ENCODE assay signal across 17 cellular contexts in genomic region chr7:26191233-26191973, GRCh38. TPM values are rescaled to one million over a fixed set of nuclear protein-coding genes. Genes with fewer than 3 reads are reported as not detected.
A peak's percentile ranks its signal among the peaks of the same experiment; 100 is the strongest.
DNase-seq lines count a peak whose midpoint lies in the region; ATAC-seq and TF ChIP-seq lines count a peak whose summit lies in the region.
"Had no signal": no experiment of that assay in that cellular context is flagged by ENCODE, and none has a peak within 500 bp of the region (broad histone marks: within the 10 kb centered on the region; RNA-seq: fewer than 3 reads in every experiment).

No MANE protein-coding gene starts in this region.

- no peaks in the 10 kb centered on the region for H3K27me3 ChIP-seq in endodermal cell (ENCODE audit: control insufficient read depth, insufficient read depth, low read length, poor library complexity, severe bottlenecking)
- H3K27me3 ChIP-seq in dorsolateral prefrontal cortex = no peaks in the 10 kb centered on the region
- H3K27me3 ChIP-seq: spleen had no signal

- H3K4me1 Mint-ChIP-seq in stimulated activated naive CD8-positive, alpha-beta T cell treated with anti-CD3 and anti-CD28 coated beads, Interleukin-15, Interleukin-2, amounts not matched to agents 100 ng/mL and 50 ng/mL, for 24 hours (ENCODE audit: low read depth) = peaks cover 98% of the 10 kb centered on the region
- H3K4me1 Mint-ChIP-seq in WTC11 (peaks cover 68% of the 10 kb centered on the region), endodermal cell (peaks cover 28% of the 10 kb centered on the region)

- intact Hi-C loops in dorsolateral prefrontal cortex (cut with DNase I) = loop anchor here in 1 of 2 donors (10.0 kb wide), 1 partner anchor 297 kb away; no protein-coding TSS in a partner anchor

- H3K4me3 ChIP-seq in endodermal cell (ENCODE audit: low read length) (peak overlapping the region; percentile 22), dorsolateral prefrontal cortex (peak overlapping the region in 1 of 59 donors; percentile 11)
- H3K4me3 ChIP-seq: mucosa of descending colon had no signal

- no peaks in the 10 kb centered on the region for H3K9me3 ChIP-seq in endodermal cell (ENCODE audit: control insufficient read depth, low read length)
- H3K9me3 ChIP-seq: mucosa of descending colon, spleen had no signal

- CTCF ChIA-PET in WTC11 (lab: Charles Lee) = interaction anchor here (0.7 kb wide), 1 partner anchor 299 kb away, joined by 3 read pairs; no protein-coding TSS in a partner anchor
- CTCF ChIA-PET in HEK293T (lab: Yijun Ruan, JAX) = interaction anchor here (1.0 kb wide), 1 partner anchor 101 kb away, joined by 3 read pairs; no protein-coding TSS in a partner anchor

- peak overlapping the region; percentile 90 for H3K27ac Mint-ChIP-seq in stimulated activated naive CD8-positive, alpha-beta T cell treated with anti-CD3 and anti-CD28 coated beads, Interleukin-15, Interleukin-2, amounts not matched to agents 100 ng/mL and 50 ng/mL, for 24 hours
- H3K27ac Mint-ChIP-seq in WTC11 (peak overlapping the region; percentile 89), endodermal cell (peak overlapping the region; percentile 76)

- no peaks in the 10 kb centered on the region for H3K9me3 Mint-ChIP-seq in stimulated activated naive CD8-positive, alpha-beta T cell treated with anti-CD3 and anti-CD28 coated beads, Interleukin-15, Interleukin-2, amounts not matched to agents 100 ng/mL and 50 ng/mL, for 24 hours
- H3K9me3 Mint-ChIP-seq in WTC11 (no peaks in the 10 kb centered on the region), endodermal cell (no peaks in the 10 kb centered on the region)

- H3K27ac ChIP-seq in endodermal cell (ENCODE audit: low read depth, low read length) = no peak overlapping the region
- no peak overlapping the region for H3K27ac ChIP-seq in dorsolateral prefrontal cortex

- TF ChIP-seq CTCF in WTC11 (IDR thresholded peaks at IDR 0.05) = no peak
- TF ChIP-seq CTCF in endodermal cell (conservative IDR thresholded peaks at IDR 0.05) = no peak
- TF ChIP-seq CTCF in dorsolateral prefrontal cortex (IDR thresholded peaks at IDR 0.05 in 54 of 56, conservative IDR thresholded peaks at IDR 0.05 in 2 of 56; ENCODE audit: low read depth in 1 of 56, partially characterized antibody in 56 of 56) = no peak

- no peak for ATAC-seq in stimulated activated naive CD8-positive, alpha-beta T cell treated with anti-CD3 and anti-CD28 coated beads, Interleukin-15, Interleukin-2, amounts not matched to agents 100 U/mL and 50 U/mL, for 24 hours
- no peak for ATAC-seq in WTC11
- ATAC-seq in GM21528 (IDR thresholded peaks at IDR 0.05; ENCODE audit: low FRiP score, unreplicated experiment) = no peak
- ATAC-seq: mucosa of descending colon had no signal

- DNase-seq in stimulated activated naive CD8-positive, alpha-beta T cell treated with anti-CD3 and anti-CD28 coated beads, Interleukin-15, Interleukin-2, amounts not matched to agents 100 U/mL and 50 U/mL, for 24 hours = no peak
- DNase-seq in WTC11 (ENCODE audit: low spot score) (no peak), endodermal cell (no peak), HEK293T (ENCODE audit: extremely low spot score) (no peak), GDM1 (lab: John Stamatoyannopoulos, UW) (no peak), dorsolateral prefrontal cortex (no peak)
- DNase-seq: activated CD4-positive, CD25-positive, alpha-beta regulatory T cell treated with anti-CD3 and anti-CD28 coated beads, Interleukin-2, amount 50 U/mL, for 72 hours; activated T-cell treated with anti-CD3 and anti-CD28 coated beads, Interleukin-2, amount 50 U/mL, for 48 hours; KBM-7; mucosa of descending colon; NCI-H1105 treated with DMSO at 0.1 percent for 48 hours; NCI-H2171 treated with DMSO at 0.1 percent for 48 hours; NCI-H774; spleen had no signal

- H3K4me1 ChIP-seq in endodermal cell (ENCODE audit: control insufficient read depth, insufficient read depth, low read length) = peaks cover 5% of the 10 kb centered on the region

- no peaks in the 10 kb centered on the region for H3K27me3 Mint-ChIP-seq in stimulated activated naive CD8-positive, alpha-beta T cell treated with anti-CD3 and anti-CD28 coated beads, Interleukin-15, Interleukin-2, amounts not matched to agents 100 ng/mL and 50 ng/mL, for 24 hours
- H3K27me3 Mint-ChIP-seq in WTC11 (ENCODE audit: low read depth) (no peaks in the 10 kb centered on the region), endodermal cell (ENCODE audit: insufficient read depth) (no peaks in the 10 kb centered on the region)
- H3K27me3 Mint-ChIP-seq: brain had no signal

- H3K4me3 Mint-ChIP-seq in stimulated activated naive CD8-positive, alpha-beta T cell treated with anti-CD3 and anti-CD28 coated beads, Interleukin-15, Interleukin-2, amounts not matched to agents 100 ng/mL and 50 ng/mL, for 24 hours = peak overlapping the region; percentile 100
- H3K4me3 Mint-ChIP-seq in WTC11 = no peak overlapping the region
- no peak overlapping the region for H3K4me3 Mint-ChIP-seq in endodermal cell

- peaks cover 92% of the 10 kb centered on the region for H3K36me3 ChIP-seq in endodermal cell (ENCODE audit: control insufficient read depth, insufficient read depth, low read length)

- 86 to 90% methylated on average over 4 to 6 of the region's 7 CpGs for WGBS in endodermal cell (ENCODE audit: insufficient coverage in 1 of 2, insufficient read length in 1 of 2), 2 experiments

- H3K36me3 Mint-ChIP-seq in stimulated activated naive CD8-positive, alpha-beta T cell treated with anti-CD3 and anti-CD28 coated beads, Interleukin-15, Interleukin-2, amounts not matched to agents 100 ng/mL and 50 ng/mL, for 24 hours (ENCODE audit: low read depth) = peaks cover 99% of the 10 kb centered on the region
- H3K36me3 Mint-ChIP-seq in WTC11 (peaks cover 72% of the 10 kb centered on the region), endodermal cell (ENCODE audit: low read depth) (peaks cover 73% of the 10 kb centered on the region)

- POLR2A ChIA-PET in WTC11 (lab: Charles Lee) = interaction anchor here (0.5 to 2.3 kb wide), 6 partner anchors 9 to 16 kb away, joined by 3 to 9 read pairs (median 4); partner anchors contain the start of genes CBX3 and HNRNPA2B1
- POLR2A ChIA-PET in HEK293T (lab: Yijun Ruan, JAX) = interaction anchor here (1.0 to 3.2 kb wide), 3 partner anchors 10 to 970 kb away, joined by 4 to 31 read pairs (median 4); partner anchors contain the start of genes CBX3, HNRNPA2B1 and NFE2L3

- no peak overlapping the region for H3K9ac ChIP-seq in endodermal cell (ENCODE audit: extremely low read depth, low read length, poor library complexity, severe bottlenecking)

TF ChIP-seq in WTC11, 78 proteins besides CTCF, POLR2A, EP300 and RAD21:
- TF ChIP-seq NFATC4 (CRISPR knock-in tag; IDR thresholded peaks at IDR 0.05) = peak; percentile 74; the same call in 1 of the 2 replicates
- TF ChIP-seq FOXK1 (CRISPR knock-in tag; IDR thresholded peaks at IDR 0.05) = no peak

TF ChIP-seq in HEK293T, 16 proteins besides CTCF, POLR2A, EP300 and RAD21:
- TF ChIP-seq TARDBP (IDR thresholded peaks at IDR 0.05) (no peak), NFRKB (IDR thresholded peaks at IDR 0.05) (no peak), ARNT (IDR thresholded peaks at IDR 0.05) (no peak), BHLHE40 (IDR thresholded peaks at IDR 0.05; ENCODE audit: borderline replicate concordance) (no peak), FOXM1 (IDR thresholded peaks at IDR 0.05; ENCODE audit: borderline replicate concordance) (no peak), SP1 (IDR thresholded peaks at IDR 0.05) (no peak), HDGF (IDR thresholded peaks at IDR 0.05; ENCODE audit: borderline replicate concordance) (no peak), FOXA1 (IDR thresholded peaks at IDR 0.05) (no peak), PKNOX1 (IDR thresholded peaks at IDR 0.05) (no peak), FOXK2 (IDR thresholded peaks at IDR 0.05) (no peak), LEF1 (IDR thresholded peaks at IDR 0.05; ENCODE audit: borderline replicate concordance) (no peak), SUZ12 (IDR thresholded peaks at IDR 0.05) (no peak), L3MBTL2 (conservative IDR thresholded peaks at IDR 0.05) (no peak), ELF4 (IDR thresholded peaks at IDR 0.05) (no peak), ZNF384 (IDR thresholded peaks at IDR 0.05) (no peak)

RNA-seq across cellular contexts. Expression of gene HNRNPA2B1, which starts 9.1 kb away (rescaled TPM):
- 1,081 to 1,101 TPM (median 1,097 TPM) in 3 replicates for total RNA-seq in WTC11 (2021)
- 1,000 to 10,000 TPM in 1 of 2 donors, 100 to 1,000 TPM in 1; 913 to 1,007 TPM for total RNA-seq in endodermal cell
- 1,106 TPM for polyA plus RNA-seq in endodermal cell (2013, experiment 1 of 2)
- polyA plus RNA-seq in endodermal cell (2013, experiment 2 of 2) = 1,007 TPM
- 100 to 1,000 TPM; 303 to 523 (median 384) TPM for total RNA-seq in dorsolateral prefrontal cortex

RNA-seq across cellular contexts. Expression of gene CBX3, which starts 10.1 kb away (rescaled TPM):
- total RNA-seq in WTC11 (2021) (204 to 232 TPM (median 213 TPM) in 3 replicates), endodermal cell (100 to 1,000 TPM; 213 to 219 TPM), dorsolateral prefrontal cortex (10 to 100 TPM; 51.7 to 92.1 (median 75.3) TPM)
- 277 TPM for polyA plus RNA-seq in endodermal cell (2013, experiment 1 of 2)
- polyA plus RNA-seq in endodermal cell (2013, experiment 2 of 2) = 276 TPM

RNA-seq across cellular contexts. Expression of gene NFE2L3, which starts 39.4 kb away (rescaled TPM):
- total RNA-seq in WTC11 (2021) (66.8 to 68.6 TPM (median 68.5 TPM) in 3 replicates), endodermal cell (10 to 100 TPM; 20.2 to 48.4 TPM), dorsolateral prefrontal cortex (1 to 10 TPM in 40 of 120 experiments, under 1 TPM in 75, not detected in 5; 0.15 to 5.3 (median 0.80) TPM)
- polyA plus RNA-seq in endodermal cell (2013, experiment 1 of 2) = 14.4 TPM
- polyA plus RNA-seq in endodermal cell (2013, experiment 2 of 2) = 11.3 TPM
